26 cellular contexts compared by ENCODE assay signal in the genomic region with DNA sequence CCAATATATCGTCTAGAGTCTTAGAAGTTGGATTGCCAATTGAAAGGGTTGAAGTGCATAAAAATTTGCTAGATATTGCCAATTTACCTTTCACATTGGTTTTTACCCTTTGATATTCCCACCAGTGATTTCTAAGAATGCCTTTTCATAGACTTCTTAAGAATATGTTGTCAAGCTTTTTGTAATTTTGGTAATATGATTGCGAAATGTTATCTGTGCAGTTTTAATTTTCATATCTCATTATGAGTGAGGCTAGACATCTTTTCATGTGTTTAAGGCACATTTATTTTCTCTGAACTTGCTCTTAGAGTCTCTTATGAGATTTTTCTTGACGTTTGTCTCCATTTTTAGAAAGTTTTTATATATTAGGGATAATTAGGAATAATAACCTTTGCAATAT.
"Had no signal": no experiment of that assay in that cellular context is flagged by ENCODE, and none has a peak within 500 bp of the region (broad histone marks: within the 10 kb centered on the region; RNA-seq: fewer than 3 reads in every experiment).

No MANE protein-coding gene starts in this region.

- H3K9me3 ChIP-seq: esophagus muscularis mucosa, esophagus squamous epithelium, gastrocnemius medialis, gastroesophageal sphincter, heart left ventricle, heart right ventricle had no signal

- FAIRE-seq: endometrium, endothelial cell of umbilical vein had no signal

- H3K36me3 ChIP-seq: esophagus muscularis mucosa, esophagus squamous epithelium, gastrocnemius medialis, gastroesophageal sphincter, heart left ventricle, heart right ventricle had no signal

- H3K4me1 ChIP-seq: esophagus muscularis mucosa, esophagus squamous epithelium, foreskin keratinocyte, gastrocnemius medialis, gastroesophageal sphincter, heart right ventricle had no signal

- ATAC-seq: effector memory CD8-positive, alpha-beta T cell; esophagus mucosa; foreskin keratinocyte; gastrocnemius medialis; gastroesophageal sphincter; heart left ventricle; heart right ventricle had no signal

- H3K4me2 ChIP-seq: hepatocyte had no signal

- DNase-seq: cortex of kidney; dermis blood vessel endothelial cell; dorsolateral prefrontal cortex; effector CD4-positive, alpha-beta T cell; effector CD8-positive, alpha-beta T cell; effector memory CD4-positive, alpha-beta T cell; effector memory CD8-positive, alpha-beta T cell; endodermal cell; erythroblast; esophagus squamous epithelium; foreskin fibroblast; foreskin keratinocyte; foreskin melanocyte; gastrocnemius medialis; glutamatergic neuron; head of caudate nucleus; heart left ventricle; heart right ventricle had no signal

- H2AFZ ChIP-seq: hepatocyte had no signal

- H3K4me3 ChIP-seq: coronary artery, dorsolateral prefrontal cortex, esophagus muscularis mucosa, esophagus squamous epithelium, gastrocnemius medialis, gastroesophageal sphincter, heart left ventricle, heart right ventricle, hepatocyte had no signal

- H3K27ac ChIP-seq: coronary artery, dorsolateral prefrontal cortex, epithelial cell of prostate, esophagus muscularis mucosa, esophagus squamous epithelium, foreskin keratinocyte, gastrocnemius medialis, gastroesophageal sphincter, heart left ventricle, heart right ventricle, hepatocyte had no signal

- H3K79me2 ChIP-seq: hepatocyte had no signal

- H3K27me3 ChIP-seq: esophagus muscularis mucosa, esophagus squamous epithelium, foreskin keratinocyte, gastrocnemius medialis, gastroesophageal sphincter, heart left ventricle, heart right ventricle, hepatocyte had no signal
